ENCODE assay signal across 8 cellular contexts in genomic region chr12:50505386-50505827, GRCh38. TPM values are rescaled to one million over a fixed set of nuclear protein-coding genes. Genes with fewer than 3 reads are reported as not detected.
DNase-seq lines count a peak whose midpoint lies in the region; ATAC-seq, FAIRE-seq and TF ChIP-seq lines count a peak whose summit lies in the region.

No MANE protein-coding gene starts in this region.

- peaks cover 9% of the 10 kb centered on the region for H4K20me1 ChIP-seq in K562 (replicated peaks; ENCODE audit: control insufficient read depth, insufficient read depth, low read length)

- BruUV-seq in K562 (replicated peaks; lab: Mats Ljungman, UMichigan), result no TSS peak

- peak overlapping the region; percentile 84 to 98 for H3K9ac ChIP-seq in K562 (ENCODE audit: insufficient read depth in 1 of 2, low read depth in 2 of 2, low read length in 2 of 2)

- H3K9me1 ChIP-seq in K562 (ENCODE audit: control insufficient read depth, insufficient read depth, low read length), result no peaks in the 10 kb centered on the region

- no peak for TF ChIP-seq RAD21 in K562 (CRISPR knock-in tag; conservative IDR thresholded peaks at IDR 0.05 in 1 of 2, IDR thresholded peaks at IDR 0.05 in 1 of 2)

- H3K27me3 ChIP-seq in K562 (ENCODE audit: control insufficient read depth in 2 of 2, insufficient read depth in 2 of 2, low read length in 2 of 2) (no peaks in the 10 kb centered on the region), spleen (replicated peaks in 1 of 7) (no peaks in the 10 kb centered on the region)

- peaks cover 22 to 23% of the 10 kb centered on the region in 2 experiments for H3K4me1 ChIP-seq in K562 (replicated peaks in 1 of 2; ENCODE audit: control insufficient read depth in 2 of 2, insufficient read depth in 2 of 2, low read length in 2 of 2)
- peaks cover 44 to 57% (median 51%) of the 10 kb centered on the region in 6 donors for H3K4me1 ChIP-seq in spleen

- H3K9me3 Mint-ChIP-seq in immature natural killer cell, result no peaks in the 10 kb centered on the region

- peaks cover 55% of the 10 kb centered on the region for H3K79me2 ChIP-seq in K562 (ENCODE audit: control insufficient read depth, insufficient read depth, low read length)

- ATAC-seq in HG02943 (IDR thresholded peaks at IDR 0.05; ENCODE audit: low read depth, unreplicated experiment) (peak; percentile 37), K562 (peak; percentile 39), HG03469 (IDR thresholded peaks at IDR 0.05; ENCODE audit: unreplicated experiment) (no peak)

- WGBS in K562 (ENCODE audit: insufficient coverage, low coverage, missing lambda C conversion rate), result under 1% methylated on average over 11 of the region's 13 CpGs
- 0 to 2% (median 1%) methylated on average over 13 of the region's 13 CpGs for WGBS in spleen, 5 donors

- intact Hi-C loops in K562 (cut with micrococcal nuclease), result loop anchor here (1.0 to 5.0 kb wide), 2 partner anchors 92 to 229 kb away; no protein-coding TSS in a partner anchor
- intact Hi-C loops in spleen (cut with DNase I; ENCODE audit: low total_unique reads), result no loop called here

- POLR2A ChIA-PET in K562 (lab: Yijun Ruan, JAX), result interaction anchor here (0.6 to 1.3 kb wide), 5 partner anchors 9 to 159 kb away, joined by 3 to 7 read pairs (median 3); no protein-coding TSS in a partner anchor

- H3K4me2 ChIP-seq in K562 (ENCODE audit: insufficient read depth, low read length), result peak overlapping the region; percentile 91

- peak overlapping the region; percentile 91 to 96 (median 94) for H3K4me3 Mint-ChIP-seq in immature natural killer cell

- in situ Hi-C loops in K562 (cut with MboI), result loop anchor here (5.0 to 10.0 kb wide), 2 partner anchors 132 to 239 kb away; no protein-coding TSS in a partner anchor

- TF ChIP-seq EP300 in K562 (IDR thresholded peaks at IDR 0.05; ENCODE audit: low read length), result no peak

- H3K9me3 ChIP-seq in K562 (replicated peaks; ENCODE audit: control insufficient read depth, insufficient read depth, low read depth, low read length) (no peaks in the 10 kb centered on the region), spleen (peaks cover 0 to 5% (median 3%) of the 10 kb centered on the region in 8 donors)

- 0 out of 3 replicates have a peak, but pooled peaks cover 2% of the 10 kb centered on the region for H3K36me3 ChIP-seq in K562 (ENCODE audit: control insufficient read depth, insufficient read depth, low read length)
- H3K36me3 ChIP-seq in spleen, result no peaks in the 10 kb centered on the region

- H2AFZ ChIP-seq in K562 (ENCODE audit: low read depth, low read length), result peak overlapping the region; percentile 91

- H3K27ac Mint-ChIP-seq in immature natural killer cell, result peak overlapping the region; percentile 80 to 94 (median 92)

- peak; percentile 77 for DNase-seq in activated effector memory CD4-positive, alpha-beta T cell treated with anti-CD3 and anti-CD28 coated beads, Interleukin-2, amount 50 U/mL, for 16 hours
- no peak for DNase-seq in activated effector memory CD4-positive, alpha-beta T cell treated with Interleukin-2 at 50 U/mL for 16 hours
- DNase-seq in RPMI7951 (ENCODE audit: low read depth) (peak; percentile 15), K562 (ENCODE audit: extremely low read depth in 1 of 4, low spot score in 3 of 4) (peak; percentile 26 to 54 (median 38)), immature natural killer cell (no peak), spleen (peak; percentile 88)

- H3K27ac ChIP-seq in K562 (ENCODE audit: extremely low read depth, low read depth, low read length), result peak overlapping the region; percentile 86
- H3K27ac ChIP-seq in spleen, result peak overlapping the region; percentile 91 to 99 (median 97)

- TF ChIP-seq POLR2A in K562 (conservative IDR thresholded peaks at IDR 0.05) (no peak), spleen (IDR thresholded peaks at IDR 0.05) (no peak)

- peak; percentile 26 for FAIRE-seq in K562 (lab: Jason Lieb, UNC)

- TF ChIP-seq CTCF in K562 (IDR thresholded peaks at IDR 0.05 in 2 of 3, conservative IDR thresholded peaks at IDR 0.05 in 1 of 3; ENCODE audit: insufficient read depth in 2 of 3, low read depth in 1 of 3, low read length in 3 of 3) (no peak), spleen (IDR thresholded peaks at IDR 0.05 in 8 of 11, conservative IDR thresholded peaks at IDR 0.05 in 3 of 11) (no peak)

- H3K36me3 Mint-ChIP-seq in immature natural killer cell, result no peaks in the 10 kb centered on the region

- CTCF ChIA-PET in K562 (lab: Yijun Ruan, JAX; ENCODE audit: low intra/inter-chr PET ratio), result interaction anchor here (0.6 to 1.8 kb wide), 6 partner anchors 130 to 835 kb away, joined by 3 to 19 read pairs (median 4); no protein-coding TSS in a partner anchor

- peaks cover 44 to 52% of the 10 kb centered on the region in 2 donors for H3K4me1 Mint-ChIP-seq in immature natural killer cell

- peaks cover 0 to 2% (median 2%) of the 10 kb centered on the region in 3 donors for H3K27me3 Mint-ChIP-seq in immature natural killer cell (ENCODE audit: low read depth in 3 of 3)

- H3K4me3 ChIP-seq in K562 (peak overlapping the region; percentile 94), spleen (peak overlapping the region; percentile 82 to 94 (median 88))

TF ChIP-seq in K562, 482 proteins besides CTCF, POLR2A, EP300 and RAD21 (continues in another document):
- peak; percentile 94 for TF ChIP-seq ZNF24 (IDR thresholded peaks at IDR 0.05)
- TF ChIP-seq, protein P1, sequence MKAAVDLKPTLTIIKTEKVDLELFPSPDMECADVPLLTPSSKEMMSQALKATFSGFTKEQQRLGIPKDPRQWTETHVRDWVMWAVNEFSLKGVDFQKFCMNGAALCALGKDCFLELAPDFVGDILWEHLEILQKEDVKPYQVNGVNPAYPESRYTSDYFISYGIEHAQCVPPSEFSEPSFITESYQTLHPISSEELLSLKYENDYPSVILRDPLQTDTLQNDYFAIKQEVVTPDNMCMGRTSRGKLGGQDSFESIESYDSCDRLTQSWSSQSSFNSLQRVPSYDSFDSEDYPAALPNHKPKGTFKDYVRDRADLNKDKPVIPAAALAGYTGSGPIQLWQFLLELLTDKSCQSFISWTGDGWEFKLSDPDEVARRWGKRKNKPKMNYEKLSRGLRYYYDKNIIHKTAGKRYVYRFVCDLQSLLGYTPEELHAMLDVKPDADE (conservative IDR thresholded peaks at IDR 0.05; ENCODE audit: control insufficient read depth, low read depth, low read length), result no peak
- peak in 1 of 2 experiments; percentile 35; a peak in 1 of 4 replicates for TF ChIP-seq SIN3A (IDR thresholded peaks at IDR 0.05; ENCODE audit: borderline replicate concordance in 2 of 2, control insufficient read depth in 1 of 2, low read depth in 2 of 2, low read length in 2 of 2)
- peak; percentile 1 for TF ChIP-seq PCBP1 (IDR thresholded peaks at IDR 0.05; ENCODE audit: low read depth, low read length, poor library complexity, severe bottlenecking)
- TF ChIP-seq HMG20B (CRISPR knock-in tag; IDR thresholded peaks at IDR 0.05), result no peak
- TF ChIP-seq SAFB2 (IDR thresholded peaks at IDR 0.05; ENCODE audit: borderline replicate concordance, low read depth, low read length, severe bottlenecking), result no peak
- TF ChIP-seq MXI1 (IDR thresholded peaks at IDR 0.05; ENCODE audit: low read depth, low read length), result no peak
- TF ChIP-seq, protein P2, sequence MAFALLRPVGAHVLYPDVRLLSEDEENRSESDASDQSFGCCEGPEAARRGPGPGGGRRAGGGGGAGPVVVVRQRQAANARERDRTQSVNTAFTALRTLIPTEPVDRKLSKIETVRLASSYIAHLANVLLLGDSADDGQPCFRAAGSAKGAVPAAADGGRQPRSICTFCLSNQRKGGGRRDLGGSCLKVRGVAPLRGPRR (CRISPR knock-in tag; IDR thresholded peaks at IDR 0.05), result no peak
- TF ChIP-seq E2F6 (IDR thresholded peaks at IDR 0.05; ENCODE audit: borderline replicate concordance in 1 of 2, extremely low read depth in 1 of 2, insufficient read depth in 1 of 2, insufficient read length in 1 of 2, low read depth in 1 of 2, low read length in 1 of 2, poor library complexity in 1 of 2, severe bottlenecking in 1 of 2), result peak in 1 of 2 experiments; percentile 6
- TF ChIP-seq SAP30 (IDR thresholded peaks at IDR 0.05; ENCODE audit: borderline replicate concordance, insufficient read depth, low read depth, low read length, poor library complexity, severe bottlenecking), result peak; percentile 16

RNA-seq across cellular contexts. Expression of gene DIP2B, which starts 0.6 kb away (rescaled TPM):
- total RNA-seq in RPMI7951 (2014; rRNA removed; shearing (Covaris generic)), result 10.8 and 11.8 TPM in 2 replicates
- total RNA-seq in K562 (2011; cell fraction: chromatin; rRNA removed; ENCODE audit: low replicate concordance), result 38.9 and 51.6 TPM in 2 replicates
- 22.5 and 24.8 TPM in 2 replicates for total RNA-seq in K562 (2011; cell fraction: nucleolus; rRNA removed)
- total RNA-seq in K562 (2011; cell fraction: nucleoplasm; rRNA removed), result 29.4 and 38.1 TPM in 2 replicates
- total RNA-seq in K562 (2014; rRNA removed) (12.1 and 14.8 TPM in 2 replicates), K562 (2014; rRNA removed; fragmentation: Illumina TruSeq; extraction: Trizol) (18.8 and 21.2 TPM in 2 replicates), K562 (2015; rRNA removed; fragmentation: Illumina TruSeq; extraction: Trizol) (19.9 and 20.3 TPM in 2 replicates), K562 (2021) (22.9 and 23.7 TPM in 2 replicates), spleen (10 to 100 TPM; 46.2 to 96.4 (median 77.7) TPM)
- polyA plus RNA-seq in K562 (2011; rRNA removed) (20.5 and 26.1 TPM in 2 replicates), K562 (2014; fragmentation: Illumina TruSeq; extraction: Trizol) (18.8 and 21.0 TPM in 2 replicates), K562 (2014; fragmentation: Nextera tagmentation; extraction: Ambion mirVana) (1 to 10 TPM; 4.6 to 5.8 TPM), K562 (2014; rRNA removed) (11.7 and 13.4 TPM in 2 replicates), immature natural killer cell (1 to 10 TPM; 2.0 to 7.2 (median 3.4) TPM), spleen (10 to 100 TPM in 1 of 3 donors, 1 to 10 TPM in 2; 5.6 to 10.5 (median 7.0) TPM)
- 16.1 and 18.2 TPM in 2 replicates for polyA plus RNA-seq in K562 (2011; cell fraction: cytosol; rRNA removed)
- 24.1 and 27.3 TPM in 2 replicates for polyA plus RNA-seq in K562 (2011; cell fraction: nucleus; rRNA removed)
- polyA plus RNA-seq in K562 (2012), result 13.5 and 14.8 TPM in 2 replicates
- polyA minus RNA-seq in K562 (2011; rRNA and poly(A)+ RNA removed), result 57.9 and 67.7 TPM in 2 replicates
- polyA minus RNA-seq in K562 (2011; cell fraction: cytosol; rRNA and poly(A)+ RNA removed), result 28.2 and 36.9 TPM in 2 replicates
- 20.7 and 28.9 TPM in 2 replicates for polyA minus RNA-seq in K562 (2011; cell fraction: nucleus; rRNA and poly(A)+ RNA removed)

Comparison
In these comparisons a context has a peak if more than half of its experiments do, and no peak if none do; other contexts are left out.
1. DNase-seq: peak in activated effector memory CD4-positive, alpha-beta T cell treated with anti-CD3 and anti-CD28 coated beads, Interleukin-2, amount 50 U/mL, for 16 hours (single experiment), RPMI7951 (single experiment), K562 (4 of 4) and spleen (single experiment); none in activated effector memory CD4-positive, alpha-beta T cell treated with Interleukin-2 at 50 U/mL for 16 hours (single experiment) and immature natural killer cell (0 of 3).